In the genomic region with DNA sequence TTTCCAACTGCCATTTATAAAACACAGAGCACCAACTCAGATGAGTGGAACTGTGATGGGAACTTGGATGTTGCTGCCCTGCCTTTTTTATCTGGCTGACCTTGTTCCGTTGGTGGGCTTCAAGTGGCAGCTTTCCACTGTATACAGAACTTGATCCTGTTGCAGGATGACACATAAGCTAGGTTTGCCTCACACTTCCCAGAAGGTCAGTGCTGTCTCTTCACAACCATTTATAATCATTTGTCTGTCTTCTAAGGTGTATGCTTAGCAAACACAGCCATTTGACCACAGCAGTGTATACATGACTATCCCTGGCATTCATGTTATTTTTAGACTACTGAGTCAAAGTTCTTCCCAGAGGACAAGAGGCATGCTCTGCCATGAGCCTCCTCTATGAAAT, we compare ENCODE assay signal across 1 cellular context.
TF ChIP-seq lines count a peak whose summit lies in the region.

No MANE protein-coding gene starts in this region.

TF ChIP-seq in HepG2, 621 proteins besides CTCF, POLR2A, EP300 and RAD21 (continued from another document):
- no peak for TF ChIP-seq HDAC1 (CRISPR knock-in tag; IDR thresholded peaks at IDR 0.05)
- TF ChIP-seq, protein P1, sequence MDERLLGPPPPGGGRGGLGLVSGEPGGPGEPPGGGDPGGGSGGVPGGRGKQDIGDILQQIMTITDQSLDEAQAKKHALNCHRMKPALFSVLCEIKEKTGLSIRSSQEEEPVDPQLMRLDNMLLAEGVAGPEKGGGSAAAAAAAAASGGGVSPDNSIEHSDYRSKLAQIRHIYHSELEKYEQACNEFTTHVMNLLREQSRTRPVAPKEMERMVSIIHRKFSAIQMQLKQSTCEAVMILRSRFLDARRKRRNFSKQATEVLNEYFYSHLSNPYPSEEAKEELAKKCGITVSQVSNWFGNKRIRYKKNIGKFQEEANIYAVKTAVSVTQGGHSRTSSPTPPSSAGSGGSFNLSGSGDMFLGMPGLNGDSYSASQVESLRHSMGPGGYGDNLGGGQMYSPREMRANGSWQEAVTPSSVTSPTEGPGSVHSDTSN (CRISPR knock-in tag; IDR thresholded peaks at IDR 0.05): no peak
- TF ChIP-seq FOXO1 (CRISPR knock-in tag; IDR thresholded peaks at IDR 0.05): no peak
- TF ChIP-seq GFI1 (CRISPR knock-in tag; IDR thresholded peaks at IDR 0.05; ENCODE audit: borderline replicate concordance): no peak
- TF ChIP-seq FOSL2 (CRISPR knock-in tag; IDR thresholded peaks at IDR 0.05): peak; percentile 58
- TF ChIP-seq MAZ (IDR thresholded peaks at IDR 0.05; ENCODE audit: borderline replicate concordance, low read depth, low read length): no peak
- no peak for TF ChIP-seq MAZ (CRISPR knock-in tag; IDR thresholded peaks at IDR 0.05; ENCODE audit: low read depth)
- TF ChIP-seq TP53 (CRISPR knock-in tag; conservative IDR thresholded peaks at IDR 0.05): no peak
- TF ChIP-seq RFXANK (CRISPR knock-in tag; IDR thresholded peaks at IDR 0.05): no peak
- TF ChIP-seq HOXA5 (CRISPR knock-in tag; IDR thresholded peaks at IDR 0.05): no peak
- TF ChIP-seq FOXA1 (IDR thresholded peaks at IDR 0.05): no peak
- peak; percentile 34 for TF ChIP-seq FOXA1 (CRISPR knock-in tag; IDR thresholded peaks at IDR 0.05)
- peak; percentile 30; the same call in 1 of the 2 replicates for TF ChIP-seq NCOA2 (CRISPR knock-in tag; IDR thresholded peaks at IDR 0.05)
- TF ChIP-seq, protein P2, sequence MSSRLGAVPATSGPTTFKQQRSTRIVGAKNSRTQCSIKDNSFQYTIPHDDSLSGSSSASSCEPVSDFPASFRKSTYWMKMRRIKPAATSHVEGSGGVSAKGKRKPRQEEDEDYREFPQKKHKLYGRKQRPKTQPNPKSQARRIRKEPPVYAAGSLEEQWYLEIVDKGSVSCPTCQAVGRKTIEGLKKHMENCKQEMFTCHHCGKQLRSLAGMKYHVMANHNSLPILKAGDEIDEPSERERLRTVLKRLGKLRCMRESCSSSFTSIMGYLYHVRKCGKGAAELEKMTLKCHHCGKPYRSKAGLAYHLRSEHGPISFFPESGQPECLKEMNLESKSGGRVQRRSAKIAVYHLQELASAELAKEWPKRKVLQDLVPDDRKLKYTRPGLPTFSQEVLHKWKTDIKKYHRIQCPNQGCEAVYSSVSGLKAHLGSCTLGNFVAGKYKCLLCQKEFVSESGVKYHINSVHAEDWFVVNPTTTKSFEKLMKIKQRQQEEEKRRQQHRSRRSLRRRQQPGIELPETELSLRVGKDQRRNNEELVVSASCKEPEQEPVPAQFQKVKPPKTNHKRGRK (CRISPR knock-in tag; IDR thresholded peaks at IDR 0.05): no peak
- no peak for TF ChIP-seq WIZ (CRISPR knock-in tag; IDR thresholded peaks at IDR 0.05)
- TF ChIP-seq ZNF17 (CRISPR knock-in tag; IDR thresholded peaks at IDR 0.05): no peak
- TF ChIP-seq, protein P3, sequence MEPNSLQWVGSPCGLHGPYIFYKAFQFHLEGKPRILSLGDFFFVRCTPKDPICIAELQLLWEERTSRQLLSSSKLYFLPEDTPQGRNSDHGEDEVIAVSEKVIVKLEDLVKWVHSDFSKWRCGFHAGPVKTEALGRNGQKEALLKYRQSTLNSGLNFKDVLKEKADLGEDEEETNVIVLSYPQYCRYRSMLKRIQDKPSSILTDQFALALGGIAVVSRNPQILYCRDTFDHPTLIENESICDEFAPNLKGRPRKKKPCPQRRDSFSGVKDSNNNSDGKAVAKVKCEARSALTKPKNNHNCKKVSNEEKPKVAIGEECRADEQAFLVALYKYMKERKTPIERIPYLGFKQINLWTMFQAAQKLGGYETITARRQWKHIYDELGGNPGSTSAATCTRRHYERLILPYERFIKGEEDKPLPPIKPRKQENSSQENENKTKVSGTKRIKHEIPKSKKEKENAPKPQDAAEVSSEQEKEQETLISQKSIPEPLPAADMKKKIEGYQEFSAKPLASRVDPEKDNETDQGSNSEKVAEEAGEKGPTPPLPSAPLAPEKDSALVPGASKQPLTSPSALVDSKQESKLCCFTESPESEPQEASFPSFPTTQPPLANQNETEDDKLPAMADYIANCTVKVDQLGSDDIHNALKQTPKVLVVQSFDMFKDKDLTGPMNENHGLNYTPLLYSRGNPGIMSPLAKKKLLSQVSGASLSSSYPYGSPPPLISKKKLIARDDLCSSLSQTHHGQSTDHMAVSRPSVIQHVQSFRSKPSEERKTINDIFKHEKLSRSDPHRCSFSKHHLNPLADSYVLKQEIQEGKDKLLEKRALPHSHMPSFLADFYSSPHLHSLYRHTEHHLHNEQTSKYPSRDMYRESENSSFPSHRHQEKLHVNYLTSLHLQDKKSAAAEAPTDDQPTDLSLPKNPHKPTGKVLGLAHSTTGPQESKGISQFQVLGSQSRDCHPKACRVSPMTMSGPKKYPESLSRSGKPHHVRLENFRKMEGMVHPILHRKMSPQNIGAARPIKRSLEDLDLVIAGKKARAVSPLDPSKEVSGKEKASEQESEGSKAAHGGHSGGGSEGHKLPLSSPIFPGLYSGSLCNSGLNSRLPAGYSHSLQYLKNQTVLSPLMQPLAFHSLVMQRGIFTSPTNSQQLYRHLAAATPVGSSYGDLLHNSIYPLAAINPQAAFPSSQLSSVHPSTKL (CRISPR knock-in tag; IDR thresholded peaks at IDR 0.05): peak; percentile 11; the same call in 1 of the 2 replicates
- no peak for TF ChIP-seq HES4 (CRISPR knock-in tag; IDR thresholded peaks at IDR 0.05; ENCODE audit: borderline replicate concordance)
- TF ChIP-seq, protein P4, sequence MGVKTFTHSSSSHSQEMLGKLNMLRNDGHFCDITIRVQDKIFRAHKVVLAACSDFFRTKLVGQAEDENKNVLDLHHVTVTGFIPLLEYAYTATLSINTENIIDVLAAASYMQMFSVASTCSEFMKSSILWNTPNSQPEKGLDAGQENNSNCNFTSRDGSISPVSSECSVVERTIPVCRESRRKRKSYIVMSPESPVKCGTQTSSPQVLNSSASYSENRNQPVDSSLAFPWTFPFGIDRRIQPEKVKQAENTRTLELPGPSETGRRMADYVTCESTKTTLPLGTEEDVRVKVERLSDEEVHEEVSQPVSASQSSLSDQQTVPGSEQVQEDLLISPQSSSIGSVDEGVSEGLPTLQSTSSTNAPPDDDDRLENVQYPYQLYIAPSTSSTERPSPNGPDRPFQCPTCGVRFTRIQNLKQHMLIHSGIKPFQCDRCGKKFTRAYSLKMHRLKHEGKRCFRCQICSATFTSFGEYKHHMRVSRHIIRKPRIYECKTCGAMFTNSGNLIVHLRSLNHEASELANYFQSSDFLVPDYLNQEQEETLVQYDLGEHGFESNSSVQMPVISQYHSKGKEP (CRISPR knock-in tag; IDR thresholded peaks at IDR 0.05): no peak
- TF ChIP-seq GABPA (IDR thresholded peaks at IDR 0.05; ENCODE audit: low read depth, low read length): no peak
- no peak for TF ChIP-seq GABPA (CRISPR knock-in tag; IDR thresholded peaks at IDR 0.05; ENCODE audit: low read depth)
- TF ChIP-seq RNF2 (conservative IDR thresholded peaks at IDR 0.05; ENCODE audit: low read depth): no peak
- TF ChIP-seq, protein P5, sequence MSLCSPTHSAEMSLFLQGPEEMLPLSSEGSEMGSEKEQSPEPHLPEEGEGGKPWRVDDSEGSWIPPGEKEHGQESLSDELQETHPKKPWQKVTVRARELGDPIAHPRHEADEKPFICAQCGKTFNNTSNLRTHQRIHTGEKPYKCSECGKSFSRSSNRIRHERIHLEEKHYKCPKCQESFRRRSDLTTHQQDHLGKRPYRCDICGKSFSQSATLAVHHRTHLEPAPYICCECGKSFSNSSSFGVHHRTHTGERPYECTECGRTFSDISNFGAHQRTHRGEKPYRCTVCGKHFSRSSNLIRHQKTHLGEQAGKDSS (CRISPR knock-in tag; IDR thresholded peaks at IDR 0.05; ENCODE audit: borderline replicate concordance, low read depth): no peak
- TF ChIP-seq RARA (CRISPR knock-in tag; IDR thresholded peaks at IDR 0.05): 0 out of 2 replicates have a peak, but pooled peaks have one; percentile 23
- TF ChIP-seq KDM5A (IDR thresholded peaks at IDR 0.05; ENCODE audit: borderline replicate concordance, low read length): no peak
- no peak for TF ChIP-seq ZSCAN9 (CRISPR knock-in tag; IDR thresholded peaks at IDR 0.05; ENCODE audit: borderline replicate concordance)
- 0 out of 2 replicates have a peak, but pooled peaks have one; percentile 28 for TF ChIP-seq SIX4 (CRISPR knock-in tag; IDR thresholded peaks at IDR 0.05)
- TF ChIP-seq ZNF557 (CRISPR knock-in tag; IDR thresholded peaks at IDR 0.05): no peak
